ENCODE assay signal across 8 cellular contexts in the genomic region with DNA sequence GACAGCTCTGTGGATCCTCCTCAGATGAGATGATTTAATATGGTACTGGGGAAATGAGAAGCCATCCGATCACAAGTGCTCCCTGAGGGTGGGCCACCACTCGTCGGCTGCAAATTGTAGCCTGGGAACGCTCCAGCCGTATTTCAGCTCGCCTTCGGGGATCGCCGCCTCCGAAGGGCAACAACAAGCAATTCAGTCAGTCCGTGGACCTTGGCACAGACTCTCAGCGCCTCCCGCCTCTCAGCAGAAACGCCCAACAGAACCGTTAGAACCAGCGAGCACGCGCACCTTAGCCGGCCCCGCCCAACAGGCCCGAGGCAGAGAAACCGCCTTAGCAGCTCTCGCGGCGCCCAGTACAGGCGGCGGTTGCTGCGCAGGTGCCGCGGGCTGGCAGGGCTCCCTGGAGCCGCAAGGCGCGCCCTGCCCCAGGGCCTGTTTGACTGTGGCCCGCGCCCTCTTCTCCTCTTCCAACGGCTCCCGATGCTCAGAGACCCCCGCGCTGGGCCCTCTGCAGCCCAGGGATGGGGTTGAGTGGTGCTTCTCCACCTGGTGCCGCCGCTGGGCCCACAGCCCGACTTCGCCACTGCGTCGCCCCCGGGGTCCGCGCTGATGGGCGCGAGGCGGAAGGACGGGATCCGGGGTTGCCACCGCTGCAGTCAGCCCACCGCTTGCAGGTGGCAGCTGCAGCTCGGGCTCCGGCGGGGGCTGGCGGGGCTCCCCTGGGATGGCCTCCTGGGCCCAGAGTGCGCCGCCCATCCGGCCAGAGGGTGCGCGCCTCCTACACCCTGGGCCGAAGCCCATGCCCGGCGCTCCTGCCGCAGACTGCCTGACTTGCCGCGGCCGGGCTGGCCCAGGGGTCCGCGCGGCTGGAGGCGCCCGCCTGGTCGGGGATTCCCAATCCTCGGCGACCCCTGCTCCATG.
DNase-seq lines count a peak whose midpoint lies in the region; ATAC-seq, FAIRE-seq and TF ChIP-seq lines count a peak whose summit lies in the region.
"Not testable (repeated sequence)": the region's sequence is repeated elsewhere in the genome, so short reads cannot be mapped to it uniquely, and the experiment has no call there.

No MANE protein-coding gene starts in this region.

- POLR2A ChIA-PET in CD8-positive, alpha-beta T cell (lab: Charles Lee); activated CD4-positive, alpha-beta T cell treated with anti-CD3 and anti-CD28 coated beads for 36 hours (lab: Charles Lee); GM12878 (lab: Charles Lee): not testable (repeated sequence)

- not testable (repeated sequence) for H4K20me1 ChIP-seq in GM12878 (ENCODE audit: control insufficient read depth, insufficient read depth); neural cell (ENCODE audit: insufficient read depth)

- H3K27ac ChIP-seq in CD8-positive, alpha-beta T cell (ENCODE audit: low read depth, low read length); GM12878 (ENCODE audit: control insufficient read depth, insufficient read depth); left ventricle myocardium inferior (replicated peaks); neural cell (ENCODE audit: low read length): not testable (repeated sequence)

- H2AFZ ChIP-seq in GM12878 (ENCODE audit: control insufficient read depth, low read depth, low read length) (peak overlapping the region; percentile 17; the same call in 1 of the 2 replicates), neural cell (ENCODE audit: low read depth, low read length) (peak overlapping the region; percentile 21)

- 0 out of 2 replicates have a peak overlapping the region, but pooled peaks have one; percentile 30 for H3K4me2 ChIP-seq in GM12878 (ENCODE audit: control insufficient read depth, insufficient read depth)
- H3K4me2 ChIP-seq in neural cell (ENCODE audit: low read length), result not testable (repeated sequence)

- H3K36me3 Mint-ChIP-seq in CD8-positive, alpha-beta T cell; activated CD4-positive, alpha-beta T cell treated with anti-CD3 and anti-CD28 coated beads for 36 hours (ENCODE audit: low read depth): not testable (repeated sequence)

- ATAC-seq in CD8-positive, alpha-beta T cell, result not testable (repeated sequence)
- peak; percentile 63 for ATAC-seq in activated CD4-positive, alpha-beta T cell treated with anti-CD3 and anti-CD28 coated beads for 36 hours
- ATAC-seq in GM12878, result peak; percentile 81

- H3K9me3 ChIP-seq in CD8-positive, alpha-beta T cell (ENCODE audit: low read length); GM12878 (replicated peaks; ENCODE audit: control insufficient read depth, insufficient read depth, low read length); left ventricle myocardium inferior (replicated peaks); neural cell (ENCODE audit: low read length): not testable (repeated sequence)

- SMC1A ChIA-PET in GM12878 (lab: Charles Lee; ENCODE audit: uncharacterized antibody, unreplicated experiment), result not testable (repeated sequence)

- not testable (repeated sequence) for H3K27ac Mint-ChIP-seq in CD8-positive, alpha-beta T cell; activated CD4-positive, alpha-beta T cell treated with anti-CD3 and anti-CD28 coated beads for 36 hours

- in situ Hi-C loops in GM12878 (cut with MboI), result not testable (repeated sequence)

- H3K9ac ChIP-seq in GM12878 (ENCODE audit: control insufficient read depth, insufficient read depth, low read length), result not testable (repeated sequence)
- H3K9ac ChIP-seq in neural cell (ENCODE audit: low read length), result peak overlapping the region; percentile 55

- CTCF ChIA-PET in CD8-positive, alpha-beta T cell (lab: Charles Lee); activated CD4-positive, alpha-beta T cell treated with anti-CD3 and anti-CD28 coated beads for 36 hours (lab: Charles Lee); GM12878 (lab: Yijun Ruan, JAX): not testable (repeated sequence)

- TF ChIP-seq CTCF in CD8-positive, alpha-beta T cell (IDR thresholded peaks at IDR 0.05); GM12878 (IDR thresholded peaks at IDR 0.05 in 2 of 3, conservative IDR thresholded peaks at IDR 0.05 in 1 of 3; ENCODE audit: control insufficient read depth in 2 of 3, extremely low read depth in 1 of 3, insufficient read depth in 1 of 3, low read depth in 3 of 3, low read length in 3 of 3); left ventricle myocardium inferior (IDR thresholded peaks at IDR 0.05; ENCODE audit: borderline replicate concordance); neural cell (IDR thresholded peaks at IDR 0.05; ENCODE audit: poor library complexity, severe bottlenecking): not testable (repeated sequence)

- H3K9me3 Mint-ChIP-seq in CD8-positive, alpha-beta T cell; activated CD4-positive, alpha-beta T cell treated with anti-CD3 and anti-CD28 coated beads for 36 hours (ENCODE audit: low read depth): not testable (repeated sequence)

- H3K9me2 ChIP-seq in neural cell (ENCODE audit: insufficient read depth, low read length), result not testable (repeated sequence)

- RAD21 ChIA-PET in GM12878 (lab: Charles Lee; ENCODE audit: unreplicated experiment), result not testable (repeated sequence)

- H3K4me3 ChIP-seq in CD8-positive, alpha-beta T cell (ENCODE audit: low read depth, low read length); GM12878: not testable (repeated sequence)
- H3K4me3 ChIP-seq in left ventricle myocardium inferior, result peak overlapping the region; percentile 64
- H3K4me3 ChIP-seq in neural cell (ENCODE audit: low read length), result peak overlapping the region; percentile 66

- H3K79me2 ChIP-seq in GM12878 (ENCODE audit: control insufficient read depth, insufficient read depth, low read length); neural cell (replicated peaks; ENCODE audit: insufficient read depth, low read length): not testable (repeated sequence)

- H3K27me3 ChIP-seq in CD8-positive, alpha-beta T cell (ENCODE audit: insufficient read depth, low read length); GM12878 (replicated peaks in 1 of 2; ENCODE audit: control insufficient read depth in 2 of 2, insufficient read depth in 2 of 2, low read length in 1 of 2): not testable (repeated sequence)
- H3K27me3 ChIP-seq in left ventricle myocardium inferior (ENCODE audit: low read depth), result peaks cover 96% of the 10 kb centered on the region
- H3K27me3 ChIP-seq in neural cell (ENCODE audit: insufficient read depth, low read depth, low read length), result peaks cover 26% of the 10 kb centered on the region

- not testable (repeated sequence) for BruUV-seq in GM12878 (replicated peaks; lab: Mats Ljungman, UMichigan)

- TF ChIP-seq RAD21 in GM12878 (IDR thresholded peaks at IDR 0.05; ENCODE audit: insufficient read depth, low read depth, low read length); neural cell (conservative IDR thresholded peaks at IDR 0.05): not testable (repeated sequence)

- not testable (repeated sequence) for TF ChIP-seq POLR2A in GM12878 (IDR thresholded peaks at IDR 0.05; ENCODE audit: low read depth, low read length)

- intact Hi-C loops in CD8-positive, alpha-beta T cell (cut with DNase I, micrococcal nuclease); activated CD4-positive, alpha-beta T cell treated with anti-CD3 and anti-CD28 coated beads for 36 hours (cut with DNase I, micrococcal nuclease); GM12878 (cut with micrococcal nuclease; ENCODE audit: unreplicated experiment); left ventricle myocardium inferior (cut with micrococcal nuclease): not testable (repeated sequence)

- not testable (repeated sequence) for H3F3A ChIP-seq in neural cell (ENCODE audit: insufficient read depth, low read length, poor library complexity, severe bottlenecking)

- peak in 1 of 7 experiments; percentile 37 for DNase-seq in CD8-positive, alpha-beta T cell
- DNase-seq in HK-2 (ENCODE audit: unreplicated experiment), result peak; percentile 51
- peak; percentile 52 for DNase-seq in NCI-H226
- peak; percentile 67 for DNase-seq in activated CD4-positive, alpha-beta T cell treated with anti-CD3 and anti-CD28 coated beads for 36 hours
- not testable (repeated sequence) for DNase-seq in GM12878 (ENCODE audit: low read depth, low spot score); left ventricle myocardium inferior
- DNase-seq in stimulated activated CD8-positive, alpha-beta memory T cell treated with anti-CD3 and anti-CD28 coated beads, Interleukin-15, amount 100 ng/mL, for 24 hours (ENCODE audit: low read depth), result peak; percentile 20

- H3K4me1 Mint-ChIP-seq in CD8-positive, alpha-beta T cell (ENCODE audit: low read depth); activated CD4-positive, alpha-beta T cell treated with anti-CD3 and anti-CD28 coated beads for 36 hours: not testable (repeated sequence)

- WGBS in GM12878 (ENCODE audit: insufficient coverage, insufficient replicate concordance, low lambda C conversion rate, missing lambda C conversion rate), result under 1% methylated on average over 72 of the region's 79 CpGs

- FAIRE-seq in GM12878 (lab: Jason Lieb, UNC), result not testable (repeated sequence)

- not testable (repeated sequence) for H3K36me3 ChIP-seq in CD8-positive, alpha-beta T cell (ENCODE audit: insufficient read depth, low read length); GM12878 (ENCODE audit: control insufficient read depth in 2 of 2, insufficient read depth in 2 of 2, low read length in 1 of 2); left ventricle myocardium inferior; neural cell (ENCODE audit: insufficient read depth, low read length)

- peak overlapping the region; percentile 42 for H3K4me3 Mint-ChIP-seq in CD8-positive, alpha-beta T cell
- H3K4me3 Mint-ChIP-seq in activated CD4-positive, alpha-beta T cell treated with anti-CD3 and anti-CD28 coated beads for 36 hours, result peak overlapping the region; percentile 55

- TF ChIP-seq EP300 in GM12878 (IDR thresholded peaks at IDR 0.05; ENCODE audit: borderline replicate concordance in 1 of 2, control insufficient read depth in 1 of 2, low read depth in 2 of 2, low read length in 2 of 2); neural cell (conservative IDR thresholded peaks at IDR 0.05; ENCODE audit: poor library complexity, severe bottlenecking): not testable (repeated sequence)

- peaks cover 33% of the 10 kb centered on the region for H3K27me3 Mint-ChIP-seq in CD8-positive, alpha-beta T cell (ENCODE audit: low read depth)
- H3K27me3 Mint-ChIP-seq in activated CD4-positive, alpha-beta T cell treated with anti-CD3 and anti-CD28 coated beads for 36 hours, result peaks cover 22% of the 10 kb centered on the region

- not testable (repeated sequence) for H3K4me1 ChIP-seq in CD8-positive, alpha-beta T cell (ENCODE audit: insufficient read depth, low read length); GM12878 (ENCODE audit: control insufficient read depth, insufficient read depth, low read length)
- H3K4me1 ChIP-seq in left ventricle myocardium inferior, result peaks cover 13% of the 10 kb centered on the region
